1 cellular context compared by ENCODE assay signal in the genomic region with DNA sequence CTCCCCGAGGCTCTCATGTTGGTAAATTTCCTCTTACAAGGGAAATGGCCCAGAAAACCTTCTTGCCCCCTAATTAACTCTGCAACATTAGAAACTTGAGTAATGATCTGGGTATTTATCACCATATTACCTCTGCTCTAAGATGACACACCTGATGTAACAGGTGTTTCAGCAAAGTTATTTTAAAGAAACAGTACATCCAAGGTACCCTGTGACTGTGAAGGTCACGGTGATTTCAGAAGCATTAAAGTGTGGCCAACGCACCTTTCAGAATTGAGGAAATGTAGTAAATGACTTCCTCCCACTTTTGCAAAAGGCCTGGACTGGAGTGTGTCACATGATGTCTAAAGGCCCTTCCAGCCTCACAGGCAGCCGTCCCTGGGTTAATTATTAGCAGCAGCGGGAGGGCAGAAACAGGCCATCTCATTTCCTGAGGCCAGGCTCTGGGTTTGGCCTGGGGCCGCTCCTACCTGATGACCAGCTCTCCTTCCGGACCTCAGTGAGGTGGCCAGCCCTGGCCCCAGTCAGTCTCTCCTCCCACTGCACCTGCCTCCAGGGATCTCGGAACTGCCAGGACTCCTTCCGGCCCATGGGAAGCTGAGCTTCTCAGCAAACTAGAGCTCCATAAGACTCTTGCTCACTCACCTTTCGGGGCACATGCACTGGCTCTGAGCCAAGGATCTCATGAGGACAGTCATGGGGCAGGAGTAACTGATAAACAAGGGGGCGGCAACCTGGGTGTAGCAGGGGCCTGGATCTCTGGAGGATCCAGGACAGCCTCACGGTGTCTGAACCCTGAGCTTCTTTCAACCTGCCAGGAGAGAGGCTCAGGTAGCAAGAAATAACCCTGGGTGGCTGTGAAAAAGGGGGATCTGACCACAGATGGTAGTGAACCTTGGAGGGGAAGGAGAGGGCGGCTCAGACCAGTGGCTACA.
TF ChIP-seq lines count a peak whose summit lies in the region.

No MANE protein-coding gene starts in this region.

TF ChIP-seq in HepG2, 621 proteins besides CTCF, POLR2A, EP300 and RAD21 (continued from another document and continues in another):
- TF ChIP-seq ELF4 (CRISPR knock-in tag; IDR thresholded peaks at IDR 0.05; ENCODE audit: borderline replicate concordance) (no peak), ISX (CRISPR knock-in tag; conservative IDR thresholded peaks at IDR 0.05) (no peak; the same call in 1 of the 2 replicates), TBP (CRISPR knock-in tag; IDR thresholded peaks at IDR 0.05) (no peak), ZNF839 (CRISPR knock-in tag; IDR thresholded peaks at IDR 0.05; ENCODE audit: borderline replicate concordance) (no peak), ZMYM2 (CRISPR knock-in tag; IDR thresholded peaks at IDR 0.05) (0 out of 2 replicates have a peak, but pooled peaks have one; percentile 27), ZNF850 (CRISPR knock-in tag; conservative IDR thresholded peaks at IDR 0.05) (no peak), ZNF292 (CRISPR knock-in tag; IDR thresholded peaks at IDR 0.05; ENCODE audit: borderline replicate concordance, low read depth) (peak; percentile 70; the same call in 1 of the 2 replicates), SP5 (CRISPR knock-in tag; IDR thresholded peaks at IDR 0.05; ENCODE audit: borderline replicate concordance, low read depth) (peak; percentile 75), POGZ (CRISPR knock-in tag; IDR thresholded peaks at IDR 0.05) (peak; percentile 29; the same call in 1 of the 2 replicates), PLRG1 (conservative IDR thresholded peaks at IDR 0.05) (no peak), ATF7 (IDR thresholded peaks at IDR 0.05) (no peak), ATF7 (CRISPR knock-in tag; IDR thresholded peaks at IDR 0.05) (peak; percentile 50; the same call in 1 of the 2 replicates), ZNF724P (CRISPR knock-in tag; IDR thresholded peaks at IDR 0.05; ENCODE audit: borderline replicate concordance) (no peak), MTF2 (CRISPR knock-in tag; IDR thresholded peaks at IDR 0.05; ENCODE audit: borderline replicate concordance) (peak; percentile 83; the same call in 1 of the 2 replicates), ZNF431 (CRISPR knock-in tag; IDR thresholded peaks at IDR 0.05; ENCODE audit: borderline replicate concordance, low read depth) (peak; percentile 27; the same call in 1 of the 2 replicates), ZNF577 (CRISPR knock-in tag; IDR thresholded peaks at IDR 0.05; ENCODE audit: borderline replicate concordance, low read depth) (no peak), EEA1 (CRISPR knock-in tag; IDR thresholded peaks at IDR 0.05; ENCODE audit: borderline replicate concordance) (no peak), TOE1 (CRISPR knock-in tag; IDR thresholded peaks at IDR 0.05) (no peak), ZNF326 (CRISPR knock-in tag; IDR thresholded peaks at IDR 0.05; ENCODE audit: borderline replicate concordance) (no peak), RFXANK (CRISPR knock-in tag; IDR thresholded peaks at IDR 0.05) (peak; percentile 76; the same call in 1 of the 2 replicates), ZFP62 (CRISPR knock-in tag; IDR thresholded peaks at IDR 0.05) (no peak), ZNF549 (CRISPR knock-in tag; IDR thresholded peaks at IDR 0.05) (no peak), CHCHD3 (CRISPR knock-in tag; IDR thresholded peaks at IDR 0.05) (no peak), STAG1 (CRISPR knock-in tag; IDR thresholded peaks at IDR 0.05) (no peak), MLLT10 (CRISPR knock-in tag; IDR thresholded peaks at IDR 0.05) (no peak), NFE2L1 (CRISPR knock-in tag; IDR thresholded peaks at IDR 0.05; ENCODE audit: borderline replicate concordance) (no peak)
- TF ChIP-seq, protein P1, sequence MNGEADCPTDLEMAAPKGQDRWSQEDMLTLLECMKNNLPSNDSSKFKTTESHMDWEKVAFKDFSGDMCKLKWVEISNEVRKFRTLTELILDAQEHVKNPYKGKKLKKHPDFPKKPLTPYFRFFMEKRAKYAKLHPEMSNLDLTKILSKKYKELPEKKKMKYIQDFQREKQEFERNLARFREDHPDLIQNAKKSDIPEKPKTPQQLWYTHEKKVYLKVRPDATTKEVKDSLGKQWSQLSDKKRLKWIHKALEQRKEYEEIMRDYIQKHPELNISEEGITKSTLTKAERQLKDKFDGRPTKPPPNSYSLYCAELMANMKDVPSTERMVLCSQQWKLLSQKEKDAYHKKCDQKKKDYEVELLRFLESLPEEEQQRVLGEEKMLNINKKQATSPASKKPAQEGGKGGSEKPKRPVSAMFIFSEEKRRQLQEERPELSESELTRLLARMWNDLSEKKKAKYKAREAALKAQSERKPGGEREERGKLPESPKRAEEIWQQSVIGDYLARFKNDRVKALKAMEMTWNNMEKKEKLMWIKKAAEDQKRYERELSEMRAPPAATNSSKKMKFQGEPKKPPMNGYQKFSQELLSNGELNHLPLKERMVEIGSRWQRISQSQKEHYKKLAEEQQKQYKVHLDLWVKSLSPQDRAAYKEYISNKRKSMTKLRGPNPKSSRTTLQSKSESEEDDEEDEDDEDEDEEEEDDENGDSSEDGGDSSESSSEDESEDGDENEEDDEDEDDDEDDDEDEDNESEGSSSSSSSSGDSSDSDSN (CRISPR knock-in tag; IDR thresholded peaks at IDR 0.05) = peak; percentile 85
- TF ChIP-seq, protein P2, sequence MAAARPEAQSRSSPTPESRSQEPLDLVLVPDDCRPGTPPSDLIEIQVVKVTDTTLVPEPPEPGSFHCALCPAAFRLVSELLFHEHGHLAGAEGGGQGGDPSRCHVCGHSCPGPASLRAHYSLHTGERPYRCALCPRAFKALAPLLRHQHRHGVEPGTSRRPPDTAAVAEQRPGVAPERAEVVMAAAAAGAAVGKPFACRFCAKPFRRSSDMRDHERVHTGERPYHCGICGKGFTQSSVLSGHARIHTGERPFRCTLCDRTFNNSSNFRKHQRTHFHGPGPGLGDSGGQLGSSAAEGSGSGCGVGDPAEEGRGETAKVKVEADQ (CRISPR knock-in tag; IDR thresholded peaks at IDR 0.05; ENCODE audit: borderline replicate concordance) = peak; percentile 88
- TF ChIP-seq, protein P3, sequence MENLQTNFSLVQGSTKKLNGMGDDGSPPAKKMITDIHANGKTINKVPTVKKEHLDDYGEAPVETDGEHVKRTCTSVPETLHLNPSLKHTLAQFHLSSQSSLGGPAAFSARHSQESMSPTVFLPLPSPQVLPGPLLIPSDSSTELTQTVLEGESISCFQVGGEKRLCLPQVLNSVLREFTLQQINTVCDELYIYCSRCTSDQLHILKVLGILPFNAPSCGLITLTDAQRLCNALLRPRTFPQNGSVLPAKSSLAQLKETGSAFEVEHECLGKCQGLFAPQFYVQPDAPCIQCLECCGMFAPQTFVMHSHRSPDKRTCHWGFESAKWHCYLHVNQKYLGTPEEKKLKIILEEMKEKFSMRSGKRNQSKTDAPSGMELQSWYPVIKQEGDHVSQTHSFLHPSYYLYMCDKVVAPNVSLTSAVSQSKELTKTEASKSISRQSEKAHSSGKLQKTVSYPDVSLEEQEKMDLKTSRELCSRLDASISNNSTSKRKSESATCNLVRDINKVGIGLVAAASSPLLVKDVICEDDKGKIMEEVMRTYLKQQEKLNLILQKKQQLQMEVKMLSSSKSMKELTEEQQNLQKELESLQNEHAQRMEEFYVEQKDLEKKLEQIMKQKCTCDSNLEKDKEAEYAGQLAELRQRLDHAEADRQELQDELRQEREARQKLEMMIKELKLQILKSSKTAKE (CRISPR knock-in tag; IDR thresholded peaks at IDR 0.05; ENCODE audit: borderline replicate concordance) = no peak; the same call in 1 of the 2 replicates
- TF ChIP-seq, protein P4, sequence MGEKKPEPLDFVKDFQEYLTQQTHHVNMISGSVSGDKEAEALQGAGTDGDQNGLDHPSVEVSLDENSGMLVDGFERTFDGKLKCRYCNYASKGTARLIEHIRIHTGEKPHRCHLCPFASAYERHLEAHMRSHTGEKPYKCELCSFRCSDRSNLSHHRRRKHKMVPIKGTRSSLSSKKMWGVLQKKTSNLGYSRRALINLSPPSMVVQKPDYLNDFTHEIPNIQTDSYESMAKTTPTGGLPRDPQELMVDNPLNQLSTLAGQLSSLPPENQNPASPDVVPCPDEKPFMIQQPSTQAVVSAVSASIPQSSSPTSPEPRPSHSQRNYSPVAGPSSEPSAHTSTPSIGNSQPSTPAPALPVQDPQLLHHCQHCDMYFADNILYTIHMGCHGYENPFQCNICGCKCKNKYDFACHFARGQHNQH (CRISPR knock-in tag; IDR thresholded peaks at IDR 0.05) = peak; percentile 92
- TF ChIP-seq, protein P5, sequence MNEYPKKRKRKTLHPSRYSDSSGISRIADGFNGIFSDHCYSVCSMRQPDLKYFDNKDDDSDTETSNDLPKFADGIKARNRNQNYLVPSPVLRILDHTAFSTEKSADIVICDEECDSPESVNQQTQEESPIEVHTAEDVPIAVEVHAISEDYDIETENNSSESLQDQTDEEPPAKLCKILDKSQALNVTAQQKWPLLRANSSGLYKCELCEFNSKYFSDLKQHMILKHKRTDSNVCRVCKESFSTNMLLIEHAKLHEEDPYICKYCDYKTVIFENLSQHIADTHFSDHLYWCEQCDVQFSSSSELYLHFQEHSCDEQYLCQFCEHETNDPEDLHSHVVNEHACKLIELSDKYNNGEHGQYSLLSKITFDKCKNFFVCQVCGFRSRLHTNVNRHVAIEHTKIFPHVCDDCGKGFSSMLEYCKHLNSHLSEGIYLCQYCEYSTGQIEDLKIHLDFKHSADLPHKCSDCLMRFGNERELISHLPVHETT (CRISPR knock-in tag; conservative IDR thresholded peaks at IDR 0.05) = 0 out of 2 replicates have a peak, but pooled peaks have one; percentile 42
- TF ChIP-seq, protein P6, sequence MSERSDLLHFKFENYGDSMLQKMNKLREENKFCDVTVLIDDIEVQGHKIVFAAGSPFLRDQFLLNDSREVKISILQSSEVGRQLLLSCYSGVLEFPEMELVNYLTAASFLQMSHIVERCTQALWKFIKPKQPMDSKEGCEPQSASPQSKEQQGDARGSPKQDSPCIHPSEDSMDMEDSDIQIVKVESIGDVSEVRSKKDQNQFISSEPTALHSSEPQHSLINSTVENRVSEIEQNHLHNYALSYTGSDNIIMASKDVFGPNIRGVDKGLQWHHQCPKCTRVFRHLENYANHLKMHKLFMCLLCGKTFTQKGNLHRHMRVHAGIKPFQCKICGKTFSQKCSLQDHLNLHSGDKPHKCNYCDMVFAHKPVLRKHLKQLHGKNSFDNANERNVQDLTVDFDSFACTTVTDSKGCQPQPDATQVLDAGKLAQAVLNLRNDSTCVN (CRISPR knock-in tag; IDR thresholded peaks at IDR 0.05; ENCODE audit: borderline replicate concordance) = peak; percentile 20; the same call in 1 of the 2 replicates
- TF ChIP-seq, protein P7, sequence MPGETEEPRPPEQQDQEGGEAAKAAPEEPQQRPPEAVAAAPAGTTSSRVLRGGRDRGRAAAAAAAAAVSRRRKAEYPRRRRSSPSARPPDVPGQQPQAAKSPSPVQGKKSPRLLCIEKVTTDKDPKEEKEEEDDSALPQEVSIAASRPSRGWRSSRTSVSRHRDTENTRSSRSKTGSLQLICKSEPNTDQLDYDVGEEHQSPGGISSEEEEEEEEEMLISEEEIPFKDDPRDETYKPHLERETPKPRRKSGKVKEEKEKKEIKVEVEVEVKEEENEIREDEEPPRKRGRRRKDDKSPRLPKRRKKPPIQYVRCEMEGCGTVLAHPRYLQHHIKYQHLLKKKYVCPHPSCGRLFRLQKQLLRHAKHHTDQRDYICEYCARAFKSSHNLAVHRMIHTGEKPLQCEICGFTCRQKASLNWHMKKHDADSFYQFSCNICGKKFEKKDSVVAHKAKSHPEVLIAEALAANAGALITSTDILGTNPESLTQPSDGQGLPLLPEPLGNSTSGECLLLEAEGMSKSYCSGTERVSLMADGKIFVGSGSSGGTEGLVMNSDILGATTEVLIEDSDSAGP (CRISPR knock-in tag; IDR thresholded peaks at IDR 0.05; ENCODE audit: borderline replicate concordance) = peak; percentile 87
- TF ChIP-seq, protein P8, sequence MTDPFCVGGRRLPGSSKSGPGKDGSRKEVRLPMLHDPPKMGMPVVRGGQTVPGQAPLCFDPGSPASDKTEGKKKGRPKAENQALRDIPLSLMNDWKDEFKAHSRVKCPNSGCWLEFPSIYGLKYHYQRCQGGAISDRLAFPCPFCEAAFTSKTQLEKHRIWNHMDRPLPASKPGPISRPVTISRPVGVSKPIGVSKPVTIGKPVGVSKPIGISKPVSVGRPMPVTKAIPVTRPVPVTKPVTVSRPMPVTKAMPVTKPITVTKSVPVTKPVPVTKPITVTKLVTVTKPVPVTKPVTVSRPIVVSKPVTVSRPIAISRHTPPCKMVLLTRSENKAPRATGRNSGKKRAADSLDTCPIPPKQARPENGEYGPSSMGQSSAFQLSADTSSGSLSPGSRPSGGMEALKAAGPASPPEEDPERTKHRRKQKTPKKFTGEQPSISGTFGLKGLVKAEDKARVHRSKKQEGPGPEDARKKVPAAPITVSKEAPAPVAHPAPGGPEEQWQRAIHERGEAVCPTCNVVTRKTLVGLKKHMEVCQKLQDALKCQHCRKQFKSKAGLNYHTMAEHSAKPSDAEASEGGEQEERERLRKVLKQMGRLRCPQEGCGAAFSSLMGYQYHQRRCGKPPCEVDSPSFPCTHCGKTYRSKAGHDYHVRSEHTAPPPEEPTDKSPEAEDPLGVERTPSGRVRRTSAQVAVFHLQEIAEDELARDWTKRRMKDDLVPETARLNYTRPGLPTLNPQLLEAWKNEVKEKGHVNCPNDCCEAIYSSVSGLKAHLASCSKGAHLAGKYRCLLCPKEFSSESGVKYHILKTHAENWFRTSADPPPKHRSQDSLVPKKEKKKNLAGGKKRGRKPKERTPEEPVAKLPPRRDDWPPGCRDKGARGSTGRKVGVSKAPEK (CRISPR knock-in tag; IDR thresholded peaks at IDR 0.05; ENCODE audit: borderline replicate concordance) = no peak
- TF ChIP-seq, protein P9, sequence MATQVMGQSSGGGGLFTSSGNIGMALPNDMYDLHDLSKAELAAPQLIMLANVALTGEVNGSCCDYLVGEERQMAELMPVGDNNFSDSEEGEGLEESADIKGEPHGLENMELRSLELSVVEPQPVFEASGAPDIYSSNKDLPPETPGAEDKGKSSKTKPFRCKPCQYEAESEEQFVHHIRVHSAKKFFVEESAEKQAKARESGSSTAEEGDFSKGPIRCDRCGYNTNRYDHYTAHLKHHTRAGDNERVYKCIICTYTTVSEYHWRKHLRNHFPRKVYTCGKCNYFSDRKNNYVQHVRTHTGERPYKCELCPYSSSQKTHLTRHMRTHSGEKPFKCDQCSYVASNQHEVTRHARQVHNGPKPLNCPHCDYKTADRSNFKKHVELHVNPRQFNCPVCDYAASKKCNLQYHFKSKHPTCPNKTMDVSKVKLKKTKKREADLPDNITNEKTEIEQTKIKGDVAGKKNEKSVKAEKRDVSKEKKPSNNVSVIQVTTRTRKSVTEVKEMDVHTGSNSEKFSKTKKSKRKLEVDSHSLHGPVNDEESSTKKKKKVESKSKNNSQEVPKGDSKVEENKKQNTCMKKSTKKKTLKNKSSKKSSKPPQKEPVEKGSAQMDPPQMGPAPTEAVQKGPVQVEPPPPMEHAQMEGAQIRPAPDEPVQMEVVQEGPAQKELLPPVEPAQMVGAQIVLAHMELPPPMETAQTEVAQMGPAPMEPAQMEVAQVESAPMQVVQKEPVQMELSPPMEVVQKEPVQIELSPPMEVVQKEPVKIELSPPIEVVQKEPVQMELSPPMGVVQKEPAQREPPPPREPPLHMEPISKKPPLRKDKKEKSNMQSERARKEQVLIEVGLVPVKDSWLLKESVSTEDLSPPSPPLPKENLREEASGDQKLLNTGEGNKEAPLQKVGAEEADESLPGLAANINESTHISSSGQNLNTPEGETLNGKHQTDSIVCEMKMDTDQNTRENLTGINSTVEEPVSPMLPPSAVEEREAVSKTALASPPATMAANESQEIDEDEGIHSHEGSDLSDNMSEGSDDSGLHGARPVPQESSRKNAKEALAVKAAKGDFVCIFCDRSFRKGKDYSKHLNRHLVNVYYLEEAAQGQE (IDR thresholded peaks at IDR 0.05; ENCODE audit: borderline replicate concordance in 1 of 2, low read depth in 1 of 2, low read length in 2 of 2) = peak in 1 of 2 experiments; percentile 46; a peak in 1 of 4 replicates
